ENCODE assay signal across 8 cellular contexts in the genomic region with DNA sequence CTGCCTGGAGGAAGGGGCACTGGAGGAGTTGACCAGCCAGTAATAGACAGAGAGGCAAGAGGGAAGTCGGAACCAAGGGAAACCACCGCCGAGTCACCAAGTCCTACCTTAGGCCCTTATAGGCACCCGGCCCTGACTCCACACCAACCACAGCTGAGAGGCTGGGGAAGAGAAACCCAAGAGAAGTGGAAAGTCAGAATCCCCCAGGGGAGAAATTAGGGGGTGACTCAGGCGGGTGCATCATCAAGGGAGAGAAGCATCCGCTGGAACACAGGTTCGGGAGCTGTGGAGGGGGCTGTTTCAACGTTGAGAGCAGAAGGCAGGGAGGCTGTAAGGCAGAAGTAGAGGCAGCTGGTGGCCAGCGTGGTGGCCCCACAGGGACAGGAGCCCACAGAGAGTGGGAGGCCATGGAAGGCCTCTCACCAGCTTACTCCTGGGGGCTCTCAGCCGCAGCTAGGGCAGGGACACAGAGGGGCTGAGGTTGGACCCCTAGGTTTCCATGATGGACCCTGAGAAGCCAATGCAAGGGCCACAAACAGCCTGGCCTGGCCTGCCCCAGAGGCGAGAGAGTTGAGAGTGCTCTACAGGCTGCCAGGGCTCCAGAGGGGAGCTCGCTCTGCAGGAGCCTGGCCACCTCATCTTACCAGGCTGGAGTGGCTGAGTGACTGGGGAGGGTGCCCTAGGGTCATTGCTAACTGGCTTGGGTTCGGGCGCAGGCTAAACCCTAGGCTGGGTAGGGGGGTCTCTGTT. TPM values are rescaled to one million over a fixed set of nuclear protein-coding genes. Genes with fewer than 3 reads are reported as not detected.
DNase-seq lines count a peak whose midpoint lies in the region; ATAC-seq and TF ChIP-seq lines count a peak whose summit lies in the region.

No MANE protein-coding gene starts in this region.

- DNase-seq in activated naive CD4-positive, alpha-beta T cell treated with Interleukin-2 at 50 U/mL for 16 hours, result peak; percentile 38
- DNase-seq in activated naive CD4-positive, alpha-beta T cell (lab: John Stamatoyannopoulos, UW), result no peak
- peak; percentile 41 to 58 for DNase-seq in activated CD4-positive, alpha-beta T cell treated with anti-CD3 and anti-CD28 coated beads, Interleukin-2, amount 50 U/mL, for 48 hours
- DNase-seq in left ventricle myocardium superior (peak; percentile 32), substantia nigra (lab: John Stamatoyannopoulos, UW) (no peak), erythroblast (lab: John Stamatoyannopoulos, UW) (no peak), NCI-H526 (lab: John Stamatoyannopoulos, UW) (no peak)

- peak overlapping the region; percentile 88 for H3K27ac ChIP-seq in substantia nigra (ENCODE audit: low read depth, low read length, poor library complexity, severe bottlenecking)

- ATAC-seq in HG02852 (IDR thresholded peaks at IDR 0.05; ENCODE audit: unreplicated experiment) (peak; percentile 60), left ventricle myocardium superior (peak; percentile 0)

- no peak for TF ChIP-seq POLR2A in erythroblast (IDR thresholded peaks at IDR 0.05; ENCODE audit: low read length)

- intact Hi-C loops in left ventricle myocardium superior (cut with micrococcal nuclease), result no loop called here

RNA-seq across cellular contexts. Expression of a gene that starts 1.4 kb away (rescaled TPM):
- total RNA-seq in left ventricle myocardium superior, result 5.5 TPM

RNA-seq across cellular contexts. Expression of a gene that starts 5.0 kb away (rescaled TPM):
- total RNA-seq in left ventricle myocardium superior, result 533 TPM

RNA-seq across cellular contexts. Expression of a gene that starts 34.9 kb away (rescaled TPM):
- total RNA-seq in left ventricle myocardium superior, result 16.4 TPM

RNA-seq across cellular contexts. Expression of a gene that starts 35.2 kb away (rescaled TPM):
- total RNA-seq in left ventricle myocardium superior, result 56.2 TPM

Comparison
In these comparisons a context has a peak if more than half of its experiments do, and no peak if none do; other contexts are left out.
1. DNase-seq: peak in activated naive CD4-positive, alpha-beta T cell treated with Interleukin-2 at 50 U/mL for 16 hours (single experiment), activated CD4-positive, alpha-beta T cell treated with anti-CD3 and anti-CD28 coated beads, Interleukin-2, amount 50 U/mL, for 48 hours (2 of 2) and left ventricle myocardium superior (single experiment); none in activated naive CD4-positive, alpha-beta T cell (0 of 4), substantia nigra (0 of 49), erythroblast (0 of 2) and NCI-H526 (0 of 2).